ENCODE assay signal across 2 cellular contexts in genomic region chr6:148502773-148503135, GRCh38.
TF ChIP-seq lines count a peak whose summit lies in the region.

No MANE protein-coding gene starts in this region.

TF ChIP-seq in IMR-90, 13 proteins besides CTCF, POLR2A, EP300 and RAD21:
- TF ChIP-seq SMC3 (IDR thresholded peaks at IDR 0.05; ENCODE audit: low read depth, low read length) = no peak
- TF ChIP-seq CEBPB (IDR thresholded peaks at IDR 0.05; ENCODE audit: low read depth, low read length) = no peak
- no peak for TF ChIP-seq MAFK (IDR thresholded peaks at IDR 0.05; ENCODE audit: low read depth, low read length)
- TF ChIP-seq ELK1 (IDR thresholded peaks at IDR 0.05; ENCODE audit: borderline replicate concordance, low read depth, low read length) = no peak
- no peak for TF ChIP-seq RFX5 (IDR thresholded peaks at IDR 0.05; ENCODE audit: low read depth, low read length)
- TF ChIP-seq NFE2L2 (IDR thresholded peaks at IDR 0.05; ENCODE audit: low read depth, low read length) = no peak
- no peak for TF ChIP-seq USF2 (IDR thresholded peaks at IDR 0.05; ENCODE audit: low read depth, low read length)
- TF ChIP-seq RCOR1 (IDR thresholded peaks at IDR 0.05; ENCODE audit: insufficient replicate concordance, low read length) = no peak
- TF ChIP-seq BHLHE40 (IDR thresholded peaks at IDR 0.05; ENCODE audit: low read depth, low read length) = no peak
- TF ChIP-seq CHD1 (IDR thresholded peaks at IDR 0.05; ENCODE audit: low read depth, low read length) = no peak
- TF ChIP-seq FOS (IDR thresholded peaks at IDR 0.05; ENCODE audit: low read depth, low read length) = no peak
- TF ChIP-seq MXI1 (IDR thresholded peaks at IDR 0.05; ENCODE audit: borderline replicate concordance, low read depth, low read length) = no peak

TF ChIP-seq in K562, 482 proteins besides CTCF, POLR2A, EP300 and RAD21:
- TF ChIP-seq THRAP3 (IDR thresholded peaks at IDR 0.05; ENCODE audit: borderline replicate concordance) (no peak), ZSCAN29 (IDR thresholded peaks at IDR 0.05) (no peak), ETV5 (CRISPR knock-in tag; IDR thresholded peaks at IDR 0.05; ENCODE audit: low read depth) (no peak), TSC22D4 (tag; IDR thresholded peaks at IDR 0.05) (no peak), ZNF165 (CRISPR knock-in tag; IDR thresholded peaks at IDR 0.05; ENCODE audit: borderline replicate concordance) (no peak), POLR2AphosphoS5 (IDR thresholded peaks at IDR 0.05; ENCODE audit: control insufficient read depth, insufficient read depth, low read depth, low read length) (no peak), ZNF24 (IDR thresholded peaks at IDR 0.05) (0 out of 2 replicates have a peak, but pooled peaks have one; percentile 23)
